Comparison of ENCODE assay signal across 23 cellular contexts in genomic region chr6:5113096-5113495, GRCh38.
"Had no signal": no experiment of that assay in that cellular context is flagged by ENCODE, and none has a peak within 500 bp of the region (broad histone marks: within the 10 kb centered on the region; RNA-seq: fewer than 3 reads in every experiment).

No MANE protein-coding gene starts in this region.

- H3K9me3 ChIP-seq: esophagus squamous epithelium, heart right ventricle, left lung, right lobe of liver, suprapubic skin, transverse colon, upper lobe of right lung, uterus had no signal

- H3K4me2 ChIP-seq: neural progenitor cell had no signal

- ATAC-seq: heart right ventricle; left lung; naive thymus-derived CD4-positive, alpha-beta T cell; right lobe of liver; stimulated activated naive CD8-positive, alpha-beta T cell treated with anti-CD3 and anti-CD28 coated beads, Interleukin-15, amount 100 ng/mL, for 72 hours; upper lobe of right lung had no signal

- DNase-seq: cortex of kidney; erythroblast; esophagus squamous epithelium; foreskin melanocyte; glutamatergic neuron; heart right ventricle; hippocampal formation; left cardiac atrium; left lung; midbrain; naive thymus-derived CD4-positive, alpha-beta T cell; right lobe of liver; small intestine; stimulated activated CD4-positive, alpha-beta T cell treated with anti-CD3 and anti-CD28 coated beads, Interleukin-15, amount 100 ng/mL, for 24 hours; stimulated activated CD4-positive, alpha-beta T cell treated with anti-CD3 and anti-CD28 coated beads, Interleukin-2, amount 100 ng/mL, for 48 hours; stimulated activated naive CD4-positive, alpha-beta T cell; stimulated activated naive CD8-positive, alpha-beta T cell treated with anti-CD3 and anti-CD28 coated beads, Interleukin-15, amount 100 ng/mL, for 72 hours; transverse colon; upper lobe of right lung; uterus had no signal

- H3K4me3 ChIP-seq: esophagus squamous epithelium, heart right ventricle, left lung, neural progenitor cell, right lobe of liver, suprapubic skin, transverse colon, upper lobe of right lung, uterus had no signal

- H3K27me3 ChIP-seq: esophagus squamous epithelium, heart right ventricle, left lung, neural progenitor cell, right lobe of liver, suprapubic skin, transverse colon, upper lobe of right lung, uterus had no signal

- H3K36me3 ChIP-seq: esophagus squamous epithelium, neural progenitor cell, right lobe of liver, suprapubic skin, transverse colon, upper lobe of right lung, uterus had no signal

- H3K27ac ChIP-seq: heart right ventricle, left lung, neural progenitor cell, parathyroid adenoma, right lobe of liver, suprapubic skin, transverse colon, upper lobe of right lung, uterus had no signal

- H3K9ac ChIP-seq: neural progenitor cell, parathyroid adenoma had no signal

- H3K4me1 ChIP-seq: left lung, neural progenitor cell, parathyroid adenoma, suprapubic skin, upper lobe of right lung, uterus had no signal
